ENCODE assay signal across 8 cellular contexts in genomic region chr1:84478876-84479868, GRCh38.
A peak's percentile ranks its signal among the peaks of the same experiment; 100 is the strongest.
DNase-seq lines count a peak whose midpoint lies in the region; ATAC-seq lines count a peak whose summit lies in the region.

A gene with protein sequence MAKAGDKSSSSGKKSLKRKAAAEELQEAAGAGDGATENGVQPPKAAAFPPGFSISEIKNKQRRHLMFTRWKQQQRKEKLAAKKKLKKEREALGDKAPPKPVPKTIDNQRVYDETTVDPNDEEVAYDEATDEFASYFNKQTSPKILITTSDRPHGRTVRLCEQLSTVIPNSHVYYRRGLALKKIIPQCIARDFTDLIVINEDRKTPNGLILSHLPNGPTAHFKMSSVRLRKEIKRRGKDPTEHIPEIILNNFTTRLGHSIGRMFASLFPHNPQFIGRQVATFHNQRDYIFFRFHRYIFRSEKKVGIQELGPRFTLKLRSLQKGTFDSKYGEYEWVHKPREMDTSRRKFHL (plus strand): TSS chr1:84479266. CDS start chr1:84479282, 16 bp downstream.

- peak; percentile 98 for ATAC-seq in GM18907 (IDR thresholded peaks at IDR 0.05; ENCODE audit: unreplicated experiment)
- peak; percentile 94 for ATAC-seq in HG03159 (IDR thresholded peaks at IDR 0.05; ENCODE audit: unreplicated experiment)

- DNase-seq in AG08396 (ENCODE audit: low spot score) (peak; percentile 69), NCI-H2227 (lab: John Stamatoyannopoulos, UW; ENCODE audit: unreplicated experiment) (peak; percentile 90), islet precursor cell (peak; percentile 82)
- peak; percentile 52 for DNase-seq in activated CD4-positive, CD25-positive, alpha-beta regulatory T cell treated with anti-CD3 and anti-CD28 coated beads, Interleukin-2, amount 50 U/mL, for 16 hours (ENCODE audit: low read depth, low spot score)
- DNase-seq in central memory CD4-positive, alpha-beta T cell = peak; percentile 85
- peak; percentile 71 for DNase-seq in stimulated activated CD4-positive, alpha-beta T cell treated with anti-CD3 and anti-CD28 coated beads, Interleukin-12 subunit alpha, Interleukin-12 subunit beta, amount 100 ng/mL, for 4 hours

Comparison
In these comparisons a context has a peak if more than half of its experiments do, and no peak if none do; other contexts are left out.
1. Peak in every context shown above with its lines: DNase-seq and ATAC-seq.